In the genomic region with DNA sequence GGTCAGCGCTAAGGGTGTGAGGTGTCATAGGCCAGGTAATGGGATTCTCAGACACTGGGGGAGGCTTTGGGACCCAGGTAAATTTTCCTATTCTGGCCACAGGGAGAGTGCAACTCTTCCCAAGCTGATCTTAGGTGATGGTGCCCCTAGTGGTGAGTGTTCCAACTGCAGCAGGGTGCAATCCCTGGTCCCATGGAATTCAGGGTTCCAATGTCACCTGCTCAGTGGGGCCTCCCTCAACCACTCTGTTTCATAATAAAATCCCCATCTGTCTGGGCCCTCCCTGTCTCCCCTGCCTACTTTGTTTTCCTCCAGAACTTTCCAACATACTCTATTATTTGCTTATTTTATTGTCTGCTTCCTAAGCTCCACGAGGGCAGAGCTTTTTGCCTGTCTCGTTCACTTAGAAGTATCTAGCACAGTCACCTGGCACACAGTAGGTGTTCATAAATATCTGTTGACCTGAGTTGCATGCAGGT, we compare ENCODE assay signal across 9 cellular contexts. TPM values are rescaled to one million over a fixed set of nuclear protein-coding genes. Genes with fewer than 3 reads are reported as not detected.
DNase-seq lines count a peak whose midpoint lies in the region; ATAC-seq and TF ChIP-seq lines count a peak whose summit lies in the region.
"Had no signal": no experiment of that assay in that cellular context is flagged by ENCODE, and none has a peak within 500 bp of the region (broad histone marks: within the 10 kb centered on the region; RNA-seq: fewer than 3 reads in every experiment).

No MANE protein-coding gene starts in this region.

- no peaks in the 10 kb centered on the region for H3K9me3 Mint-ChIP-seq in CD4-positive, alpha-beta T cell
- no peaks in the 10 kb centered on the region for H3K9me3 Mint-ChIP-seq in T-helper 2 cell treated with Interferon-gamma antibody and Interleukin-4, amounts not matched to agents 5 μg/mL and 100 μg/mL, for 36 hours
- H3K9me3 Mint-ChIP-seq in MCF 10A (ENCODE audit: unreplicated experiment): no peaks in the 10 kb centered on the region

- no peak overlapping the region for H3K4me3 ChIP-seq in H7 (ENCODE audit: insufficient read depth, low read depth, low read length)
- H3K4me3 ChIP-seq: SK-N-MC had no signal

- H3K27ac Mint-ChIP-seq in CD4-positive, alpha-beta T cell: no peak overlapping the region
- H3K27ac Mint-ChIP-seq in T-helper 2 cell treated with Interferon-gamma antibody and Interleukin-4, amounts not matched to agents 5 μg/mL and 100 μg/mL, for 36 hours: no peak overlapping the region
- H3K27ac Mint-ChIP-seq in MCF 10A (ENCODE audit: low read depth, unreplicated experiment): no peak overlapping the region

- TF ChIP-seq CTCF in CD4-positive, alpha-beta T cell (IDR thresholded peaks at IDR 0.05): peak; percentile 96
- peak; percentile 81 for TF ChIP-seq CTCF in MCF 10A (IDR thresholded peaks at IDR 0.05; ENCODE audit: unreplicated experiment)

- intact Hi-C loops in CD4-positive, alpha-beta T cell (cut with DNase I, micrococcal nuclease): loop anchor here in 1 of 2 experiments (10.0 kb wide), 1 partner anchor 888 kb away; no protein-coding TSS in a partner anchor
- intact Hi-C loops in MCF 10A (cut with micrococcal nuclease): no loop called here

- no TSS peak for BruUV-seq in MCF 10A (replicated peaks; lab: Mats Ljungman, UMichigan)

- peak overlapping the region; percentile 77 for H3K4me3 Mint-ChIP-seq in CD4-positive, alpha-beta T cell
- no peak overlapping the region for H3K4me3 Mint-ChIP-seq in T-helper 2 cell treated with Interferon-gamma antibody and Interleukin-4, amounts not matched to agents 5 μg/mL and 100 μg/mL, for 36 hours
- H3K4me3 Mint-ChIP-seq in MCF 10A (ENCODE audit: unreplicated experiment): no peak overlapping the region

- H3K27ac ChIP-seq in CD4-positive, alpha-beta T cell (ENCODE audit: low read depth, low read length): no peak overlapping the region
- H3K27ac ChIP-seq: SK-N-MC had no signal

- H3K27me3 ChIP-seq in CD4-positive, alpha-beta T cell (ENCODE audit: control insufficient read depth, insufficient read depth, low read length): no peaks in the 10 kb centered on the region
- H3K27me3 ChIP-seq in H7 (ENCODE audit: control insufficient read depth, insufficient read depth, low read length): no peaks in the 10 kb centered on the region; the same call in 1 of the 2 replicates

- no peaks in the 10 kb centered on the region for H3K9me3 ChIP-seq in CD4-positive, alpha-beta T cell (ENCODE audit: control insufficient read depth, low read length)

- H3K27me3 Mint-ChIP-seq in CD4-positive, alpha-beta T cell: no peaks in the 10 kb centered on the region
- H3K27me3 Mint-ChIP-seq in T-helper 2 cell treated with Interferon-gamma antibody and Interleukin-4, amounts not matched to agents 5 μg/mL and 100 μg/mL, for 36 hours (ENCODE audit: low read depth): peaks cover 4% of the 10 kb centered on the region
- H3K27me3 Mint-ChIP-seq in MCF 10A (ENCODE audit: insufficient read depth, unreplicated experiment): peaks cover 28% of the 10 kb centered on the region

- POLR2A ChIA-PET in CD4-positive, alpha-beta T cell (lab: Charles Lee): no interaction called here
- POLR2A ChIA-PET in MCF 10A (lab: Yijun Ruan, JAX): no interaction called here

- H3K4me1 Mint-ChIP-seq in CD4-positive, alpha-beta T cell (ENCODE audit: low read depth): peaks cover 15% of the 10 kb centered on the region
- H3K4me1 Mint-ChIP-seq in T-helper 2 cell treated with Interferon-gamma antibody and Interleukin-4, amounts not matched to agents 5 μg/mL and 100 μg/mL, for 36 hours (ENCODE audit: low read depth): peaks cover 9% of the 10 kb centered on the region
- no peaks in the 10 kb centered on the region for H3K4me1 Mint-ChIP-seq in MCF 10A (ENCODE audit: insufficient read depth, unreplicated experiment)

- CTCF ChIA-PET in CD4-positive, alpha-beta T cell (lab: Charles Lee): interaction anchor here (0.6 to 2.0 kb wide), 12 partner anchors 9 to 1839 kb away, joined by 3 to 14 read pairs (median 4); no protein-coding TSS in a partner anchor
- CTCF ChIA-PET in MCF 10A (lab: Yijun Ruan, JAX): interaction anchor here (0.6 to 3.0 kb wide), 22 partner anchors 10 to 1888 kb away, joined by 3 to 19 read pairs (median 5); a partner anchor contains a TSS

- ATAC-seq in CD4-positive, alpha-beta T cell (ENCODE audit: poor library complexity): no peak
- ATAC-seq in left lobe of liver (peak; percentile 73), HG03520 (IDR thresholded peaks at IDR 0.05; ENCODE audit: unreplicated experiment) (no peak), GM21825 (IDR thresholded peaks at IDR 0.05; ENCODE audit: unreplicated experiment) (no peak)

- H3K36me3 ChIP-seq in H7 (replicated peaks; ENCODE audit: control insufficient read depth, insufficient read depth, low read length): no peaks in the 10 kb centered on the region

- H3K36me3 Mint-ChIP-seq in CD4-positive, alpha-beta T cell (ENCODE audit: low read depth): no peaks in the 10 kb centered on the region
- no peaks in the 10 kb centered on the region for H3K36me3 Mint-ChIP-seq in T-helper 2 cell treated with Interferon-gamma antibody and Interleukin-4, amounts not matched to agents 5 μg/mL and 100 μg/mL, for 36 hours (ENCODE audit: low read depth)
- H3K36me3 Mint-ChIP-seq in MCF 10A (ENCODE audit: insufficient read depth, unreplicated experiment): no peaks in the 10 kb centered on the region

- DNase-seq in CD4-positive, alpha-beta T cell: peak; percentile 24 to 67 (median 48)
- DNase-seq in H7: peak; percentile 90
- DNase-seq in T-helper 2 cell treated with Interferon-gamma antibody and Interleukin-4, amounts not matched to agents 5 μg/mL and 100 μg/mL, for 36 hours (ENCODE audit: low spot score): peak; percentile 17
- peak; percentile 54 for DNase-seq in MCF 10A (ENCODE audit: unreplicated experiment)
- DNase-seq in left lobe of liver (ENCODE audit: low spot score): peak; percentile 54
- DNase-seq in stimulated activated CD4-positive, alpha-beta T cell treated with anti-CD3 and anti-CD28 coated beads, TNF-alpha, amount 100 ng/mL, for 4 hours (ENCODE audit: low read depth in 3 of 3): peak; percentile 21 to 33 (median 26)

RNA-seq across cellular contexts. Expression of a gene that starts 2.9 kb away (rescaled TPM):
- total RNA-seq in CD4-positive, alpha-beta T cell: 1 to 10 TPM; 1.3 to 1.9 TPM
- 1.1 and 2.3 TPM in 2 replicates for total RNA-seq in H7 (2014; rRNA removed; shearing (Covaris generic))
- total RNA-seq in MCF 10A (2022) (0.10 and 0.14 TPM in 2 replicates), left lobe of liver (0.18 TPM)

RNA-seq across cellular contexts. Expression of a gene that starts 28.6 kb away (rescaled TPM):
- total RNA-seq in CD4-positive, alpha-beta T cell: not detected
- total RNA-seq in H7 (2014; rRNA removed; shearing (Covaris generic)): 0.07 TPM in 2 replicates
- not detected in 2 replicates for total RNA-seq in MCF 10A (2022)
- total RNA-seq in left lobe of liver: not detected

Comparison
In these comparisons a context has a peak if more than half of its experiments do, and no peak if none do; other contexts are left out.
1. DNase-seq: peak in every context shown above with its lines; median percentile 90 in H7; 54 in MCF 10A; 54 in left lobe of liver; 48 in CD4-positive, alpha-beta T cell; 26 in stimulated activated CD4-positive, alpha-beta T cell treated with anti-CD3 and anti-CD28 coated beads, TNF-alpha, amount 100 ng/mL, for 4 hours; 17 in T-helper 2 cell treated with Interferon-gamma antibody and Interleukin-4, amounts not matched to agents 5 μg/mL and 100 μg/mL, for 36 hours.